ENCODE assay signal across 9 cellular contexts in genomic region chr3:141386080-141386594, GRCh38. TPM values are rescaled to one million over a fixed set of nuclear protein-coding genes. Genes with fewer than 3 reads are reported as not detected.
DNase-seq lines count a peak whose midpoint lies in the region; ATAC-seq and TF ChIP-seq lines count a peak whose summit lies in the region.
"Had no signal": no experiment of that assay in that cellular context is flagged by ENCODE, and none has a peak within 500 bp of the region (broad histone marks: within the 10 kb centered on the region; RNA-seq: fewer than 3 reads in every experiment).

No MANE protein-coding gene starts in this region.

- H2AFZ ChIP-seq in hepatocyte = no peak overlapping the region

- H3K4me3 Mint-ChIP-seq in activated CD4-positive, alpha-beta T cell treated with anti-CD3 and anti-CD28 coated beads for 36 hours = peak overlapping the region; percentile 20

- H3K27me3 ChIP-seq in hepatocyte = no peaks in the 10 kb centered on the region

- intact Hi-C loops in activated CD4-positive, alpha-beta T cell treated with anti-CD3 and anti-CD28 coated beads for 36 hours (cut with DNase I, micrococcal nuclease) = no loop called here

- peaks cover 12% of the 10 kb centered on the region for H3K4me1 ChIP-seq in hepatocyte (ENCODE audit: insufficient read depth)

- H3K9me2 ChIP-seq in hepatocyte (replicated peaks; ENCODE audit: insufficient read depth) = no peaks in the 10 kb centered on the region

- no peak for ATAC-seq in activated CD4-positive, alpha-beta T cell treated with anti-CD3 and anti-CD28 coated beads for 36 hours
- no peak for ATAC-seq in GM21390 (IDR thresholded peaks at IDR 0.05; ENCODE audit: unreplicated experiment)

- no peaks in the 10 kb centered on the region for H4K20me1 ChIP-seq in hepatocyte (ENCODE audit: insufficient read depth, poor library complexity, severe bottlenecking)

- POLR2A ChIA-PET in activated CD4-positive, alpha-beta T cell treated with anti-CD3 and anti-CD28 coated beads for 36 hours (lab: Charles Lee) = interaction anchor here (0.5 to 0.6 kb wide), 2 partner anchors 110 to 500 kb away, joined by 3 read pairs; no protein-coding TSS in a partner anchor

- TF ChIP-seq CTCF in WI38 (IDR thresholded peaks at IDR 0.05; ENCODE audit: low read depth, low read length) (no peak), hepatocyte (IDR thresholded peaks at IDR 0.05; ENCODE audit: poor library complexity) (no peak)

- H3K27ac ChIP-seq in hepatocyte (peak overlapping the region; percentile 2), temporal lobe (ENCODE audit: low read depth, low read length) (peak overlapping the region; percentile 96)

- H3K4me1 Mint-ChIP-seq in activated CD4-positive, alpha-beta T cell treated with anti-CD3 and anti-CD28 coated beads for 36 hours = peaks cover 9% of the 10 kb centered on the region

- CTCF ChIA-PET in activated CD4-positive, alpha-beta T cell treated with anti-CD3 and anti-CD28 coated beads for 36 hours (lab: Charles Lee) = interaction anchor here (0.7 to 2.7 kb wide), 9 partner anchors 15 to 155 kb away, joined by 3 to 11 read pairs (median 4); partner anchors contain the start of gene PXYLP1

- H3K9me3 Mint-ChIP-seq in activated CD4-positive, alpha-beta T cell treated with anti-CD3 and anti-CD28 coated beads for 36 hours (ENCODE audit: low read depth) = no peaks in the 10 kb centered on the region

- no peaks in the 10 kb centered on the region for H3K9me3 ChIP-seq in hepatocyte (ENCODE audit: low read depth)

- no peaks in the 10 kb centered on the region for H3K27me3 Mint-ChIP-seq in activated CD4-positive, alpha-beta T cell treated with anti-CD3 and anti-CD28 coated beads for 36 hours

- H3K36me3 Mint-ChIP-seq in activated CD4-positive, alpha-beta T cell treated with anti-CD3 and anti-CD28 coated beads for 36 hours (ENCODE audit: low read depth) = no peaks in the 10 kb centered on the region

- H3K79me2 ChIP-seq in hepatocyte = no peaks in the 10 kb centered on the region

- H3K36me3 ChIP-seq in hepatocyte (replicated peaks; ENCODE audit: insufficient read depth, low read depth) = no peaks in the 10 kb centered on the region

- 79% methylated on average over 6 of the region's 6 CpGs for WGBS in hepatocyte (ENCODE audit: low lambda C conversion rate, missing lambda C conversion rate)

- H3K4me3 ChIP-seq in WI38 (ENCODE audit: low read depth, low read length) = peak overlapping the region; percentile 70
- no peak overlapping the region for H3K4me3 ChIP-seq in hepatocyte

- no peak for DNase-seq in activated CD4-positive, alpha-beta T cell treated with anti-CD3 and anti-CD28 coated beads for 36 hours
- no peak for DNase-seq in activated CD4-positive, alpha-beta T cell treated with anti-CD3 and anti-CD28 coated beads, Interleukin-2, amount 50 U/mL, for 1 hour
- DNase-seq in hepatocyte (ENCODE audit: low spot score) (no peak), mesenteric fat pad (ENCODE audit: low spot score) (no peak)
- no peak for DNase-seq in stimulated activated naive CD4-positive, alpha-beta T cell treated with Interleukin-2 at 50 U/mL for 16 hours (lab: John Stamatoyannopoulos, UW)
- DNase-seq: NCI-H187 treated with DMSO at 0.1 percent for 48 hours had no signal

- H3K4me2 ChIP-seq in hepatocyte = peak overlapping the region; percentile 18

- H3K27ac Mint-ChIP-seq in activated CD4-positive, alpha-beta T cell treated with anti-CD3 and anti-CD28 coated beads for 36 hours = peak overlapping the region; percentile 4

RNA-seq across cellular contexts. Expression of gene ZBTB38, which starts 17.8 kb away (rescaled TPM):
- total RNA-seq in activated CD4-positive, alpha-beta T cell treated with anti-CD3 and anti-CD28 coated beads for 36 hours = 10 to 100 TPM; 21.3 to 22.0 TPM
- total RNA-seq in hepatocyte (122 and 140 TPM in 2 replicates), temporal lobe (117 TPM), mesenteric fat pad (75.4 TPM)
- 31.6 and 32.7 TPM in 2 replicates for polyA plus RNA-seq in hepatocyte
